In the genomic region with DNA sequence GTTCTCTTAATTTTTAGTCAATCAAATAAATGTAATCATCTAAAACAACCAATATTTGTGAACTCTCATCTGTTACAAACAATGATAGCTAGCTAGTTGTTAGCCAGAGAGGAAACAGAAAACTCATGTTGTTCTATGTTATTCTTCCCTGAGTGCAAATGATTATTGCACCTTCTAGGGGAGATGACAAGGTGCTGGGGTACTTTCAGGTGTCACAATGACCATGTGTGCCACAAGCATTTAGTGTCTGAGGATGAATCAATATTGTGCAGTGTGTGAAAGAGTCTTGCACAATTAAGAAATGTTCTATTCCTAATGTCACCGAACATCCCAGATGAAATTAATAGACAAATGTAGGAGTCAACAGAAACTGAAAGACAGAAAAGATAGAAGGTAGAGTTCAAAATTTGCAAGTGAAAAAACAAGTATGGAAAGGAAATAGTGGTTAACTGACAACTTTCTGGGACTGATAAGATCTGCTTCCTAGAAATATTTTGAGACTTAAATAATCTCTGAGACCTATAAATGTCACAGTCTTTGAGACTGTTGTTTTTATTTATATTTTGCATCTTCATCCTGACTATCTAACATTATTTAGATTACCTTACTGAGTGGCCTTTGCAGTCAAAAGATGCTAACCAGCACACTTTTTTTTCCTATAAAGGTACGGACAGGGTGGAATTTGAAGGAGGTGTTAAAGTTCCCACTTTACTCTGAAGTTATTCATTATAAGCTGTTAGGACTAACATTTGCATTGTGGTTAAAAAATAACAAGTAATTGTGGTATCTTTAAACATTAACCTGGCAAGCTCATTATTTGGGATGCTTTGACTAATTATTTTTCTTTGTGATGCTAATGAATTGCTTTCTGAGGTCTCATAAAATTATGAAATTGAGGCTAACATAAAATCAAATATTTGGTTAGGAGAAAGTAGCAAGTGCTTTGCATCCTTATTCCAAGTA, we compare ENCODE assay signal across 19 cellular contexts. TPM values are rescaled to one million over a fixed set of nuclear protein-coding genes. Genes with fewer than 3 reads are reported as not detected.
DNase-seq lines count a peak whose midpoint lies in the region; ATAC-seq and TF ChIP-seq lines count a peak whose summit lies in the region.
"Had no signal": no experiment of that assay in that cellular context is flagged by ENCODE, and none has a peak within 500 bp of the region (broad histone marks: within the 10 kb centered on the region; RNA-seq: fewer than 3 reads in every experiment).

No MANE protein-coding gene starts in this region.

- DNase-seq in activated naive CD4-positive, alpha-beta T cell treated with anti-CD3 and anti-CD28 coated beads, Interleukin-2, amount 50 U/mL, for 16 hours: no peak
- no peak for DNase-seq in central memory CD8-positive, alpha-beta T cell (ENCODE audit: low spot score in 2 of 2)
- DNase-seq in stimulated activated naive CD8-positive, alpha-beta T cell treated with anti-CD3 and anti-CD28 coated beads, Interleukin-15, amount 100 ng/mL, for 72 hours: no peak
- no peak for DNase-seq in prostate gland (ENCODE audit: low spot score)
- DNase-seq: dorsolateral prefrontal cortex; lower lobe of right lung; NCI-H146; NCI-H82; Peyer's patch; stimulated activated CD4-positive, alpha-beta T cell treated with anti-CD3 and anti-CD28 coated beads, Interleukin-2, amount 100 ng/mL, for 48 hours; testis had no signal

- H2AFZ ChIP-seq in Loucy (ENCODE audit: low read length): no peak overlapping the region
- H2AFZ ChIP-seq: parathyroid adenoma had no signal

- peak overlapping the region; percentile 81 for H3K27ac Mint-ChIP-seq in activated naive CD4-positive, alpha-beta T cell treated with anti-CD3 and anti-CD28 coated beads, Interleukin-2, amount 50 U/mL, for 24 hours
- H3K27ac Mint-ChIP-seq in central memory CD8-positive, alpha-beta T cell (ENCODE audit: low read depth): no peak overlapping the region
- peak overlapping the region in 1 of 2 donors; percentile 57 for H3K27ac Mint-ChIP-seq in stimulated activated naive CD8-positive, alpha-beta T cell treated with anti-CD3 and anti-CD28 coated beads, Interleukin-15, amount 100 ng/mL, for 72 hours

- H3K27me3 Mint-ChIP-seq in activated naive CD4-positive, alpha-beta T cell treated with anti-CD3 and anti-CD28 coated beads, Interleukin-2, amount 50 U/mL, for 24 hours: no peaks in the 10 kb centered on the region
- no peaks in the 10 kb centered on the region for H3K27me3 Mint-ChIP-seq in central memory CD8-positive, alpha-beta T cell
- H3K27me3 Mint-ChIP-seq in stimulated activated naive CD8-positive, alpha-beta T cell treated with anti-CD3 and anti-CD28 coated beads, Interleukin-15, amount 100 ng/mL, for 72 hours: no peaks in the 10 kb centered on the region

- H3K4me2 ChIP-seq in Loucy (ENCODE audit: low read depth, low read length, poor library complexity, severe bottlenecking): peak overlapping the region; percentile 69

- no peaks in the 10 kb centered on the region for H3K36me3 Mint-ChIP-seq in activated naive CD4-positive, alpha-beta T cell treated with anti-CD3 and anti-CD28 coated beads, Interleukin-2, amount 50 U/mL, for 24 hours
- H3K36me3 Mint-ChIP-seq in central memory CD8-positive, alpha-beta T cell (ENCODE audit: insufficient read depth): no peaks in the 10 kb centered on the region

- no peaks in the 10 kb centered on the region for H3K9me2 ChIP-seq in Loucy (replicated peaks; ENCODE audit: low read depth, low read length)

- H3K9me3 Mint-ChIP-seq in activated naive CD4-positive, alpha-beta T cell treated with anti-CD3 and anti-CD28 coated beads, Interleukin-2, amount 50 U/mL, for 24 hours: no peaks in the 10 kb centered on the region
- H3K9me3 Mint-ChIP-seq in central memory CD8-positive, alpha-beta T cell: no peaks in the 10 kb centered on the region
- no peaks in the 10 kb centered on the region for H3K9me3 Mint-ChIP-seq in stimulated activated naive CD8-positive, alpha-beta T cell treated with anti-CD3 and anti-CD28 coated beads, Interleukin-15, amount 100 ng/mL, for 72 hours

- peaks cover 32% of the 10 kb centered on the region for H3K4me1 Mint-ChIP-seq in activated naive CD4-positive, alpha-beta T cell treated with anti-CD3 and anti-CD28 coated beads, Interleukin-2, amount 50 U/mL, for 24 hours
- peaks cover 15% of the 10 kb centered on the region for H3K4me1 Mint-ChIP-seq in central memory CD8-positive, alpha-beta T cell
- H3K4me1 Mint-ChIP-seq in stimulated activated naive CD8-positive, alpha-beta T cell treated with anti-CD3 and anti-CD28 coated beads, Interleukin-15, amount 100 ng/mL, for 72 hours: peaks cover 35% of the 10 kb centered on the region

- peak overlapping the region; percentile 4 for H3K9ac ChIP-seq in Loucy (ENCODE audit: low read depth, low read length, poor library complexity, severe bottlenecking)
- H3K9ac ChIP-seq: parathyroid adenoma had no signal

- H3K4me1 ChIP-seq in Loucy (ENCODE audit: insufficient read depth, low read length, poor library complexity, severe bottlenecking) (peaks cover 34% of the 10 kb centered on the region), prostate gland (replicated peaks) (no peaks in the 10 kb centered on the region)
- H3K4me1 ChIP-seq: HAP-1, lower lobe of right lung, parathyroid adenoma, Peyer's patch, testis had no signal

- no peak for ATAC-seq in central memory CD8-positive, alpha-beta T cell (replicated peaks; ENCODE audit: extremely low read depth, poor library complexity, severe bottlenecking)
- peak; percentile 70 for ATAC-seq in stimulated activated naive CD8-positive, alpha-beta T cell treated with anti-CD3 and anti-CD28 coated beads, Interleukin-15, amount 100 ng/mL, for 72 hours
- ATAC-seq in HG02981 (IDR thresholded peaks at IDR 0.05; ENCODE audit: unreplicated experiment) (no peak), HG03439 (IDR thresholded peaks at IDR 0.05; ENCODE audit: unreplicated experiment) (no peak)
- ATAC-seq: esophagus mucosa, lower lobe of right lung had no signal

- H3K4me3 ChIP-seq in Loucy (ENCODE audit: low read length, poor library complexity, severe bottlenecking): peak overlapping the region; percentile 53
- H3K4me3 ChIP-seq in prostate gland: no peak overlapping the region
- H3K4me3 ChIP-seq: HAP-1, lower lobe of right lung, Peyer's patch, testis had no signal

- H3K4me3 Mint-ChIP-seq in activated naive CD4-positive, alpha-beta T cell treated with anti-CD3 and anti-CD28 coated beads, Interleukin-2, amount 50 U/mL, for 24 hours: peak overlapping the region; percentile 80
- peak overlapping the region; percentile 16 for H3K4me3 Mint-ChIP-seq in central memory CD8-positive, alpha-beta T cell
- H3K4me3 Mint-ChIP-seq in stimulated activated naive CD8-positive, alpha-beta T cell treated with anti-CD3 and anti-CD28 coated beads, Interleukin-15, amount 100 ng/mL, for 72 hours: peak overlapping the region; percentile 19 to 38

- TF ChIP-seq POLR2A in prostate gland (IDR thresholded peaks at IDR 0.05): no peak

- intact Hi-C loops in prostate gland (cut with DNase I): no loop called here

- H3K79me2 ChIP-seq in Loucy (ENCODE audit: insufficient read depth, low read length): no peaks in the 10 kb centered on the region
- H3K79me2 ChIP-seq: parathyroid adenoma had no signal

- H3K27ac ChIP-seq in prostate gland: no peak overlapping the region
- H3K27ac ChIP-seq: lower lobe of right lung, parathyroid adenoma, Peyer's patch, testis, VCaP had no signal

- H4K20me1 ChIP-seq in Loucy (ENCODE audit: insufficient read depth, low read length, poor library complexity, severe bottlenecking): no peaks in the 10 kb centered on the region

- TF ChIP-seq CTCF in Loucy (conservative IDR thresholded peaks at IDR 0.05; ENCODE audit: low read length) (no peak), prostate gland (IDR thresholded peaks at IDR 0.05) (no peak)

- 0 out of 2 replicates have a peak, but pooled peaks cover 2% of the 10 kb centered on the region for H3F3A ChIP-seq in Loucy (ENCODE audit: low read depth)

- 61% methylated on average over 2 of the region's 2 CpGs for WGBS in prostate gland

- no peaks in the 10 kb centered on the region for H3K36me3 ChIP-seq in Loucy (ENCODE audit: insufficient read depth, low read length)
- no peaks in the 10 kb centered on the region for H3K36me3 ChIP-seq in prostate gland
- H3K36me3 ChIP-seq: HAP-1, lower lobe of right lung, Peyer's patch had no signal

- H3K9me3 ChIP-seq in Loucy (ENCODE audit: insufficient read depth, low read depth, low read length): no peaks in the 10 kb centered on the region
- H3K9me3 ChIP-seq in prostate gland: no peaks in the 10 kb centered on the region
- H3K9me3 ChIP-seq: HAP-1, lower lobe of right lung, Peyer's patch, testis had no signal

- H3K27me3 ChIP-seq in Loucy (ENCODE audit: insufficient read depth, low read length, poor library complexity, severe bottlenecking): no peaks in the 10 kb centered on the region
- no peaks in the 10 kb centered on the region for H3K27me3 ChIP-seq in prostate gland (replicated peaks; ENCODE audit: insufficient read depth)
- H3K27me3 ChIP-seq: dorsolateral prefrontal cortex, Peyer's patch, testis had no signal

RNA-seq across cellular contexts. Expression of gene DPYD, which starts 21.6 kb away (rescaled TPM):
- 10 to 100 TPM; 18.2 to 19.7 TPM for total RNA-seq in prostate gland

Comparison
In these comparisons a context has a peak if more than half of its experiments do, and no peak if none do; other contexts are left out.
1. H3K4me3 Mint-ChIP-seq: peak in every context shown above with its lines; median percentile 80 in activated naive CD4-positive, alpha-beta T cell treated with anti-CD3 and anti-CD28 coated beads, Interleukin-2, amount 50 U/mL, for 24 hours; 28 in stimulated activated naive CD8-positive, alpha-beta T cell treated with anti-CD3 and anti-CD28 coated beads, Interleukin-15, amount 100 ng/mL, for 72 hours; 16 in central memory CD8-positive, alpha-beta T cell.